Comparison of ENCODE assay signal across 8 cellular contexts in the genomic region with DNA sequence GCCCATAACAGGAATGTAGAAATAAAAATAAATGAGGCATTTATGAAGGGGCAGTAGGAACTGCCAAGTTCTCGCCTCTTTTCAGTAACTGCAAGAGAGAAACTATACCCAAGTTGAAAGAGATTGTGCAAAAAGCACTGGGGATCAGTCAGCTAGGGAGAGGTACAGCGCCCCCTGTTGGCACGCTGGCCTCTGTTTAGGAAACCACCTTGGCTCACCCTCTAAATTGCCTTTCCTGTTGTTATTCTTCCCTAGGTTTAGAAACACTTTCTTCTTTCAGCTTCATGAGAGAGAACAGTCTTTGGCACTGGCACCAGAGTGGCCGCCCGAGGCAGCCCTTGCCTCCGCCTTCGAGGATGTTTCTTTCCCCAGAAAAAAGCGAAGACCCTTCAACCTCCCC.
DNase-seq lines count a peak whose midpoint lies in the region; ATAC-seq and TF ChIP-seq lines count a peak whose summit lies in the region.

No MANE protein-coding gene starts in this region.

- intact Hi-C loops in dorsolateral prefrontal cortex (cut with DNase I): loop anchor here (5.0 to 10.0 kb wide), 3 partner anchors 165 to 347 kb away; a partner anchor contains a TSS

- DNase-seq in GM12865 (ENCODE audit: low read depth): peak; percentile 68
- peak; percentile 19 for DNase-seq in NCI-H1436 treated with DMSO at 0.1 percent for 48 hours (lab: John Stamatoyannopoulos, UW)
- DNase-seq in activated CD4-positive, alpha-beta T cell treated with anti-CD3 and anti-CD28 coated beads for 1 hour: peak; percentile 21
- DNase-seq in dorsolateral prefrontal cortex: peak; percentile 28 to 75 (median 65)
- DNase-seq in medulla oblongata (ENCODE audit: extremely low spot score): peak; percentile 75
- DNase-seq in stimulated activated CD8-positive, alpha-beta memory T cell treated with anti-CD3 and anti-CD28 coated beads, Interleukin-4, amount 100 ng/mL, for 48 hours: peak; percentile 80
- DNase-seq in NCI-H1417 treated with DMSO at 0.1 percent for 48 hours (lab: John Stamatoyannopoulos, UW): no peak

- H3K4me3 ChIP-seq in GM12865 (ENCODE audit: low read depth, low read length) (no peak overlapping the region), dorsolateral prefrontal cortex (peak overlapping the region in 1 of 59 donors; percentile 3)

- TF ChIP-seq CTCF in GM12865 (IDR thresholded peaks at IDR 0.05; ENCODE audit: insufficient read depth, low read depth, low read length, missing control alignments): peak; percentile 67
- TF ChIP-seq CTCF in dorsolateral prefrontal cortex (IDR thresholded peaks at IDR 0.05 in 54 of 56, conservative IDR thresholded peaks at IDR 0.05 in 2 of 56; ENCODE audit: low read depth in 1 of 56, partially characterized antibody in 56 of 56): peak; percentile 48 to 90 (median 72)

- no peak for ATAC-seq in GM18858 (IDR thresholded peaks at IDR 0.05; ENCODE audit: unreplicated experiment)

- H3K27me3 ChIP-seq in dorsolateral prefrontal cortex: peaks cover 0 to 79% (median 18%) of the 10 kb centered on the region in 45 donors

- no peak overlapping the region for H3K27ac ChIP-seq in dorsolateral prefrontal cortex
